10 cellular contexts compared by ENCODE assay signal in genomic region chr1:47931395-47931794, GRCh38.
DNase-seq lines count a peak whose midpoint lies in the region; ATAC-seq and TF ChIP-seq lines count a peak whose summit lies in the region.
"Had no signal": no experiment of that assay in that cellular context is flagged by ENCODE, and none has a peak within 500 bp of the region (broad histone marks: within the 10 kb centered on the region; RNA-seq: fewer than 3 reads in every experiment).

No MANE protein-coding gene starts in this region.

- H3K9me3 ChIP-seq in BE2C: no peaks in the 10 kb centered on the region
- no peaks in the 10 kb centered on the region for H3K9me3 ChIP-seq in OCI-LY1 (ENCODE audit: low read length)

- H3K36me3 ChIP-seq in BE2C (no peaks in the 10 kb centered on the region), OCI-LY1 (ENCODE audit: insufficient read depth, low read length) (no peaks in the 10 kb centered on the region)

- no peaks in the 10 kb centered on the region for H3K79me2 ChIP-seq in OCI-LY1 (ENCODE audit: insufficient read depth, low read length)

- H2AFZ ChIP-seq in OCI-LY1 (ENCODE audit: low read length): no peak overlapping the region

- no peak overlapping the region for H3K9ac ChIP-seq in OCI-LY1 (ENCODE audit: low read length)

- DNase-seq in BE2C (peak; percentile 20), NAMALWA (ENCODE audit: low spot score) (no peak), HuH-7.5 (ENCODE audit: low spot score) (no peak), occipital lobe (lab: John Stamatoyannopoulos, UW) (no peak)
- DNase-seq: activated CD8-positive, alpha-beta memory T cell treated with anti-CD3 and anti-CD28 coated beads, Interleukin-2, amount 50 U/mL, for 4 hours; CD8-positive, alpha-beta memory T cell had no signal

- H4K20me1 ChIP-seq in OCI-LY1 (ENCODE audit: insufficient read depth, low read length): no peaks in the 10 kb centered on the region

- ATAC-seq in GM21360 (IDR thresholded peaks at IDR 0.05; ENCODE audit: unreplicated experiment): peak; percentile 48
- ATAC-seq in esophagus mucosa: peak; percentile 75
- no peak for ATAC-seq in HG03097 (IDR thresholded peaks at IDR 0.05; ENCODE audit: low FRiP score, unreplicated experiment)

- no peaks in the 10 kb centered on the region for H3F3A ChIP-seq in OCI-LY1 (ENCODE audit: insufficient read depth, low read length)

- H3K27me3 ChIP-seq in BE2C: no peaks in the 10 kb centered on the region
- no peaks in the 10 kb centered on the region for H3K27me3 ChIP-seq in OCI-LY1 (ENCODE audit: insufficient read depth, low read length)

- H3K4me3 ChIP-seq in BE2C (ENCODE audit: low read depth, low read length): no peak overlapping the region
- H3K4me3 ChIP-seq in OCI-LY1 (ENCODE audit: low read depth, low read length, poor library complexity, severe bottlenecking): no peak overlapping the region

- H3K4me2 ChIP-seq in OCI-LY1 (ENCODE audit: low read length): no peak overlapping the region

- H3K9me2 ChIP-seq in OCI-LY1 (ENCODE audit: low read depth, low read length): no peaks in the 10 kb centered on the region

- H3K27ac ChIP-seq in OCI-LY1 (ENCODE audit: low read depth, low read length, poor library complexity, severe bottlenecking): no peak overlapping the region

- TF ChIP-seq CTCF in BE2C (IDR thresholded peaks at IDR 0.05; ENCODE audit: low read depth, low read length) (peak; percentile 47), OCI-LY1 (IDR thresholded peaks at IDR 0.05; ENCODE audit: low read length) (peak; percentile 28; the same call in 1 of the 2 replicates)

- H3K4me1 ChIP-seq in BE2C (peaks cover 5% of the 10 kb centered on the region), OCI-LY1 (ENCODE audit: insufficient read depth, low read length, severe bottlenecking) (no peaks in the 10 kb centered on the region)
